22 cellular contexts compared by ENCODE assay signal in the genomic region with DNA sequence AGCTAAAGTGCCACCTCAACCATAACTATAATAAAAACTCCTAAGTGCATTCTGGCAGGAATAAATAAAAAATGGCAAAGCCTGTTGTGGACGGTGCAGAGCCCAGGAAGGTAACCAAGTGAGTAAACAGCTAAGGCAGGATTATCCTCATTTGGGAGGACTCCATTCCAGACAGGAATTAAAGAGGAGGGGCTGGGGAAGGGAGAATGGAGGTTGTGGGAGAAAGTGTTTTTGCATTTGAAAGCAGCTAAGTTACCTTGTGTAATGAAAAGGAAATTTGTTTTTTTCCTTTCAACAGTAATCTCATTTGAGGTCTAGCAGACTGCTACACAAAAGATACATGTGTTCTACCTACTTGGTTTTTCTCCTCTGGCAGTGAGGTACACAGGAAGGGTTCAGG.
"Had no signal": no experiment of that assay in that cellular context is flagged by ENCODE, and none has a peak within 500 bp of the region (broad histone marks: within the 10 kb centered on the region; RNA-seq: fewer than 3 reads in every experiment).

No MANE protein-coding gene starts in this region.

- DNase-seq: activated CD8-positive, alpha-beta memory T cell treated with anti-CD3 and anti-CD28 coated beads for 24 hours; activated CD8-positive, alpha-beta memory T cell treated with anti-CD3 and anti-CD28 coated beads, Interleukin-2, amount 50 U/mL, for 48 hours; activated effector memory CD4-positive, alpha-beta T cell treated with Interleukin-2 at 50 U/mL for 16 hours; activated naive CD4-positive, alpha-beta T cell treated with anti-CD3 and anti-CD28 coated beads, Interleukin-2, amount 10 ng/mL, durations not matched to agents 7 days and 5 days; activated naive CD8-positive, alpha-beta T cell treated with anti-CD3 and anti-CD28 coated beads, Interleukin-2, amount 50 U/mL, for 24 hours; activated T-cell treated with anti-CD3 and anti-CD28 coated beads, Interleukin-2, amount 50 U/mL, for 48 hours; anterior cingulate cortex; brain microvascular endothelial cell; central memory CD4-positive, alpha-beta T cell; dorsolateral prefrontal cortex; foreskin fibroblast; left ventricle myocardium superior; naive thymus-derived CD4-positive, alpha-beta T cell; spleen; stimulated activated CD4-positive, alpha-beta T cell treated with anti-CD3 and anti-CD28 coated beads, Interleukin-4, amount 100 ng/mL, for 4 hours; testis; upper lobe of left lung had no signal

- H3K27me3 ChIP-seq: brain microvascular endothelial cell, dorsolateral prefrontal cortex, neutrophil, spleen, testis, upper lobe of left lung had no signal

- H3K9me3 ChIP-seq: neutrophil, testis, upper lobe of left lung had no signal

- H3K4me3 ChIP-seq: dorsolateral prefrontal cortex, spleen, testis, upper lobe of left lung had no signal

- H2AFZ ChIP-seq: parathyroid adenoma had no signal

- H3K36me3 ChIP-seq: brain microvascular endothelial cell, neutrophil, spleen, upper lobe of left lung had no signal

- H3K27me3 Mint-ChIP-seq: activated naive CD4-positive, alpha-beta T cell treated with anti-CD3 and anti-CD28 coated beads, Interleukin-2, amount 10 ng/mL, durations not matched to agents 7 days and 5 days; activated naive CD8-positive, alpha-beta T cell treated with anti-CD3 and anti-CD28 coated beads, Interleukin-2, amount 50 U/mL, for 24 hours; naive thymus-derived CD4-positive, alpha-beta T cell; stimulated activated memory B cell treated with anti-CD40 and anti-IgM and Interleukin-4, amounts not matched to agents 10 μg/mL and 1 μg/mL and 100 μg/mL, for 72 hours had no signal

- H3K79me2 ChIP-seq: parathyroid adenoma had no signal

- H3K9me3 Mint-ChIP-seq: activated naive CD4-positive, alpha-beta T cell treated with anti-CD3 and anti-CD28 coated beads, Interleukin-2, amount 10 ng/mL, durations not matched to agents 7 days and 5 days; activated naive CD8-positive, alpha-beta T cell treated with anti-CD3 and anti-CD28 coated beads, Interleukin-2, amount 50 U/mL, for 24 hours; stimulated activated memory B cell treated with anti-CD40 and anti-IgM and Interleukin-4, amounts not matched to agents 10 μg/mL and 1 μg/mL and 100 μg/mL, for 72 hours had no signal

- H3K4me1 Mint-ChIP-seq: activated naive CD4-positive, alpha-beta T cell treated with anti-CD3 and anti-CD28 coated beads, Interleukin-2, amount 10 ng/mL, durations not matched to agents 7 days and 5 days had no signal

- H3K36me3 Mint-ChIP-seq: activated naive CD4-positive, alpha-beta T cell treated with anti-CD3 and anti-CD28 coated beads, Interleukin-2, amount 10 ng/mL, durations not matched to agents 7 days and 5 days; stimulated activated memory B cell treated with anti-CD40 and anti-IgM and Interleukin-4, amounts not matched to agents 10 μg/mL and 1 μg/mL and 100 μg/mL, for 72 hours had no signal

- H3K27ac Mint-ChIP-seq: activated naive CD4-positive, alpha-beta T cell treated with anti-CD3 and anti-CD28 coated beads, Interleukin-2, amount 10 ng/mL, durations not matched to agents 7 days and 5 days; activated naive CD8-positive, alpha-beta T cell treated with anti-CD3 and anti-CD28 coated beads, Interleukin-2, amount 50 U/mL, for 24 hours; naive thymus-derived CD4-positive, alpha-beta T cell; stimulated activated memory B cell treated with anti-CD40 and anti-IgM and Interleukin-4, amounts not matched to agents 10 μg/mL and 1 μg/mL and 100 μg/mL, for 72 hours had no signal

- H3K4me1 ChIP-seq: parathyroid adenoma, testis, upper lobe of left lung had no signal

- H3K4me3 Mint-ChIP-seq: activated naive CD4-positive, alpha-beta T cell treated with anti-CD3 and anti-CD28 coated beads, Interleukin-2, amount 10 ng/mL, durations not matched to agents 7 days and 5 days; activated naive CD8-positive, alpha-beta T cell treated with anti-CD3 and anti-CD28 coated beads, Interleukin-2, amount 50 U/mL, for 24 hours; naive thymus-derived CD4-positive, alpha-beta T cell; stimulated activated memory B cell treated with anti-CD40 and anti-IgM and Interleukin-4, amounts not matched to agents 10 μg/mL and 1 μg/mL and 100 μg/mL, for 72 hours had no signal

- ATAC-seq: activated CD4-positive, CD25-positive, alpha-beta regulatory T cell treated with anti-CD3 and anti-CD28 coated beads, Interleukin-2, amount 50 U/mL, for 24 hours; activated naive CD8-positive, alpha-beta T cell treated with anti-CD3 and anti-CD28 coated beads, Interleukin-2, amount 50 U/mL, for 24 hours; left ventricle myocardium superior; naive thymus-derived CD4-positive, alpha-beta T cell; stimulated activated memory B cell treated with anti-CD40 and anti-IgM and Interleukin-4, amounts not matched to agents 10 μg/mL and 1 μg/mL and 100 μg/mL, for 72 hours had no signal

- H3K27ac ChIP-seq: brain microvascular endothelial cell, dorsolateral prefrontal cortex, epithelial cell of prostate, neutrophil, parathyroid adenoma, spleen, testis, upper lobe of left lung had no signal

- H3K9ac ChIP-seq: parathyroid adenoma had no signal
